Comparison of ENCODE assay signal across 8 cellular contexts in genomic region chr10:75294866-75295692, GRCh38. TPM values are rescaled to one million over a fixed set of nuclear protein-coding genes. Genes with fewer than 3 reads are reported as not detected.
A peak's percentile ranks its signal among the peaks of the same experiment; 100 is the strongest.
DNase-seq lines count a peak whose midpoint lies in the region; ATAC-seq lines count a peak whose summit lies in the region.

No MANE protein-coding gene starts in this region.

- H3K27ac ChIP-seq in ACC112 (ENCODE audit: low read depth, low read length) (peak overlapping the region; percentile 82), epithelial cell of prostate (peak overlapping the region; percentile 88)

- peak overlapping the region; percentile 81 for H3K4me3 ChIP-seq in ACC112 (ENCODE audit: low read depth, low read length)

- H3K4me1 ChIP-seq in ACC112 (ENCODE audit: control insufficient read depth, insufficient read depth, low read length, unreplicated experiment) = peaks cover 18% of the 10 kb centered on the region

- DNase-seq in NOMO-1 treated with DMSO at 0.1 percent for 48 hours (lab: John Stamatoyannopoulos, UW; ENCODE audit: unreplicated experiment) = peak; percentile 65
- DNase-seq in activated T-cell treated with anti-CD3 and anti-CD28 coated beads for 4 hours = peak; percentile 39
- DNase-seq in epithelial cell of prostate (ENCODE audit: low read depth, low spot score) = peak; percentile 96
- DNase-seq in mucosa of gallbladder (ENCODE audit: low spot score) = peak; percentile 74
- DNase-seq in stimulated activated CD8-positive, alpha-beta memory T cell treated with anti-CD3 and anti-CD28 coated beads, Interleukin-2, amount 100 ng/mL, for 48 hours (ENCODE audit: low read depth in 2 of 2) = peak; percentile 53 to 54

- no peaks in the 10 kb centered on the region for H3K36me3 ChIP-seq in ACC112 (ENCODE audit: insufficient read depth, low read length)

- peaks cover 6% of the 10 kb centered on the region; the same call in 1 of the 2 replicates for H3K27me3 ChIP-seq in ACC112 (ENCODE audit: insufficient read depth, low read length)

- ATAC-seq in GM18868 (IDR thresholded peaks at IDR 0.05; ENCODE audit: unreplicated experiment) (peak; percentile 91), HG03460 (IDR thresholded peaks at IDR 0.05; ENCODE audit: unreplicated experiment) (peak; percentile 72)

- H2AFZ ChIP-seq in ACC112 (ENCODE audit: low read length, unreplicated experiment) = peak overlapping the region; percentile 92

- H3K79me2 ChIP-seq in ACC112 (ENCODE audit: control insufficient read depth, insufficient read depth, low read length, unreplicated experiment) = no peaks in the 10 kb centered on the region

RNA-seq across cellular contexts. Expression of gene COMTD1, which starts 59.3 kb away (rescaled TPM):
- total RNA-seq in mucosa of gallbladder = 20.0 TPM

Comparison
In these comparisons a context has a peak if more than half of its experiments do, and no peak if none do; other contexts are left out.
1. Peak in every context shown above with its lines: DNase-seq, ATAC-seq, H3K4me3 ChIP-seq and H3K27ac ChIP-seq.
2. DNase-seq: peak in every context shown above with its lines; median percentile 96 in epithelial cell of prostate; 74 in mucosa of gallbladder; 65 in NOMO-1 treated with DMSO at 0.1 percent for 48 hours; 54 in stimulated activated CD8-positive, alpha-beta memory T cell treated with anti-CD3 and anti-CD28 coated beads, Interleukin-2, amount 100 ng/mL, for 48 hours; 39 in activated T-cell treated with anti-CD3 and anti-CD28 coated beads for 4 hours.